In genomic region chr1:158794247-158794646, GRCh38 we compare ENCODE assay signal across 2 cellular contexts.
TF ChIP-seq lines count a peak whose summit lies in the region.

No MANE protein-coding gene starts in this region.

TF ChIP-seq in WTC11, 78 proteins besides CTCF, POLR2A, EP300 and RAD21:
- TF ChIP-seq HMGXB4 (CRISPR knock-in tag; IDR thresholded peaks at IDR 0.05), result no peak
- no peak for TF ChIP-seq ATF6 (CRISPR knock-in tag; IDR thresholded peaks at IDR 0.05)

TF ChIP-seq in H1, 55 proteins besides CTCF, POLR2A, EP300 and RAD21:
- TF ChIP-seq KDM1A (IDR thresholded peaks at IDR 0.05; ENCODE audit: borderline replicate concordance, low read length), result no peak
- TF ChIP-seq FOSL1 (IDR thresholded peaks at IDR 0.05; ENCODE audit: insufficient read depth, low read depth, low read length), result no peak
- no peak for TF ChIP-seq ASH2L (IDR thresholded peaks at IDR 0.05; ENCODE audit: low read length)
- TF ChIP-seq TAF7 (optimal IDR thresholded peaks at IDR 0.05; ENCODE audit: borderline replicate concordance, low read depth, low read length), result no peak
- TF ChIP-seq CHD2 (IDR thresholded peaks at IDR 0.05; ENCODE audit: low read length), result no peak
- no peak for TF ChIP-seq GABPA (IDR thresholded peaks at IDR 0.05; ENCODE audit: borderline replicate concordance, insufficient read depth, low read length)
- TF ChIP-seq TEAD4 (IDR thresholded peaks at IDR 0.05; ENCODE audit: low read depth, low read length), result no peak
- no peak for TF ChIP-seq POLR2AphosphoS5 (IDR thresholded peaks at IDR 0.05; ENCODE audit: low read depth, low read length)
- no peak for TF ChIP-seq MAX (IDR thresholded peaks at IDR 0.05)
- TF ChIP-seq SIX5 (IDR thresholded peaks at IDR 0.05; ENCODE audit: low read depth, low read length), result no peak
- TF ChIP-seq TCF12 (IDR thresholded peaks at IDR 0.05; ENCODE audit: low read depth, low read length), result no peak
- no peak for TF ChIP-seq CBX5 (IDR thresholded peaks at IDR 0.05; ENCODE audit: low read depth, low read length)
- no peak for TF ChIP-seq HDAC2 (IDR thresholded peaks at IDR 0.05; ENCODE audit: borderline replicate concordance in 1 of 2, low read depth in 2 of 2, low read length in 2 of 2)
- TF ChIP-seq JUND (IDR thresholded peaks at IDR 0.05; ENCODE audit: low read length), result no peak
- TF ChIP-seq YY1 (IDR thresholded peaks at IDR 0.05; ENCODE audit: low read depth, low read length), result no peak
- TF ChIP-seq ATF2 (IDR thresholded peaks at IDR 0.05; ENCODE audit: low read length), result no peak
